Comparison of ENCODE assay signal across 1 cellular context in genomic region chr7:106615808-106616691, GRCh38.
TF ChIP-seq lines count a peak whose summit lies in the region.

No MANE protein-coding gene starts in this region.

TF ChIP-seq in K562, 482 proteins besides CTCF, POLR2A, EP300 and RAD21 (continued from another document and continues in another):
- TF ChIP-seq RERE (CRISPR knock-in tag; IDR thresholded peaks at IDR 0.05; ENCODE audit: borderline replicate concordance) = no peak
- no peak for TF ChIP-seq NR2F6 (CRISPR knock-in tag; IDR thresholded peaks at IDR 0.05)
- TF ChIP-seq ZNF512 (tag; IDR thresholded peaks at IDR 0.05) = peak; percentile 86; the same call in 1 of the 2 replicates
- no peak for TF ChIP-seq ZNF75A (CRISPR knock-in tag; IDR thresholded peaks at IDR 0.05)
- no peak for TF ChIP-seq ZNF239 (CRISPR knock-in tag; IDR thresholded peaks at IDR 0.05)
- TF ChIP-seq ZNF217 (CRISPR knock-in tag; IDR thresholded peaks at IDR 0.05) = no peak
- no peak for TF ChIP-seq U2AF1 (optimal IDR thresholded peaks at IDR 0.05; ENCODE audit: low read depth, low read length)
- no peak for TF ChIP-seq RFX7 (CRISPR knock-in tag; IDR thresholded peaks at IDR 0.05)
- TF ChIP-seq CBFA2T2 (conservative IDR thresholded peaks at IDR 0.05) = peak; percentile 52
- no peak for TF ChIP-seq ZFPM2 (CRISPR knock-in tag; IDR thresholded peaks at IDR 0.05)
- no peak for TF ChIP-seq CBX8 (IDR thresholded peaks at IDR 0.05; ENCODE audit: borderline replicate concordance, extremely low read depth, low read depth, low read length, poor library complexity, severe bottlenecking)
- no peak for TF ChIP-seq CGGBP1 (CRISPR knock-in tag; IDR thresholded peaks at IDR 0.05)
- no peak for TF ChIP-seq SETDB1 (IDR thresholded peaks at IDR 0.05; ENCODE audit: low read length)
- TF ChIP-seq XRCC4 (IDR thresholded peaks at IDR 0.05; ENCODE audit: extremely low read depth, insufficient read depth, insufficient read length) = no peak
- TF ChIP-seq ARHGAP35 (IDR thresholded peaks at IDR 0.05; ENCODE audit: partially characterized antibody) = no peak
- no peak for TF ChIP-seq TARDBP (IDR thresholded peaks at IDR 0.05)
- TF ChIP-seq MED1 (CRISPR knock-in tag; IDR thresholded peaks at IDR 0.05; ENCODE audit: borderline replicate concordance) = no peak
- TF ChIP-seq ADNP (tag; IDR thresholded peaks at IDR 0.05) = 0 out of 2 replicates have a peak, but pooled peaks have one; percentile 39
- TF ChIP-seq GATA2 (CRISPR knock-in tag; IDR thresholded peaks at IDR 0.05) = 0 out of 2 replicates have a peak, but pooled peaks have one; percentile 9
- no peak for TF ChIP-seq CBFB (CRISPR knock-in tag; IDR thresholded peaks at IDR 0.05)
- peak; percentile 49 for TF ChIP-seq ATF7 (IDR thresholded peaks at IDR 0.05)
- no peak for TF ChIP-seq SAP30 (IDR thresholded peaks at IDR 0.05; ENCODE audit: borderline replicate concordance, insufficient read depth, low read depth, low read length, poor library complexity, severe bottlenecking)
- 0 out of 2 replicates have a peak, but pooled peaks have one; percentile 31 for TF ChIP-seq ZNF175 (CRISPR knock-in tag; IDR thresholded peaks at IDR 0.05; ENCODE audit: low read depth)
- no peak for TF ChIP-seq ZNF780A (CRISPR knock-in tag; IDR thresholded peaks at IDR 0.05)
- TF ChIP-seq KAT8 (IDR thresholded peaks at IDR 0.05; ENCODE audit: low read depth) = no peak
- TF ChIP-seq POLR2H (tag; IDR thresholded peaks at IDR 0.05; ENCODE audit: low read depth) = no peak
- no peak for TF ChIP-seq ZNF436 (CRISPR knock-in tag; IDR thresholded peaks at IDR 0.05)
- peak; percentile 60; the same call in 1 of the 2 replicates for TF ChIP-seq NFATC3 (IDR thresholded peaks at IDR 0.05)
- TF ChIP-seq HDAC2 (IDR thresholded peaks at IDR 0.05) = 0 out of 2 replicates have a peak, but pooled peaks have one; percentile 24
- peak; percentile 60 to 96; a peak in 3 of 4 replicates for TF ChIP-seq RCOR1 (IDR thresholded peaks at IDR 0.05; ENCODE audit: borderline replicate concordance in 1 of 2, low read depth in 2 of 2, low read length in 2 of 2)
- TF ChIP-seq CHD2 (IDR thresholded peaks at IDR 0.05; ENCODE audit: low read depth, low read length) = no peak
- peak; percentile 51; the same call in 1 of the 2 replicates for TF ChIP-seq SMARCC2 (IDR thresholded peaks at IDR 0.05; ENCODE audit: low read depth)
- peak; percentile 13; the same call in 1 of the 2 replicates for TF ChIP-seq JUN (IDR thresholded peaks at IDR 0.05; ENCODE audit: borderline replicate concordance, low read depth, low read length)
- TF ChIP-seq JUN (CRISPR knock-in tag; IDR thresholded peaks at IDR 0.05; ENCODE audit: borderline replicate concordance) = no peak
- no peak for TF ChIP-seq HDAC8 (tag; IDR thresholded peaks at IDR 0.05)
- no peak for TF ChIP-seq ID3 (CRISPR knock-in tag; IDR thresholded peaks at IDR 0.05)
- peak; percentile 66; the same call in 1 of the 2 replicates for TF ChIP-seq ID3 (tag; IDR thresholded peaks at IDR 0.05)
- TF ChIP-seq YBX1 (IDR thresholded peaks at IDR 0.05) = no peak
- TF ChIP-seq GTF3C2 (IDR thresholded peaks at IDR 0.05; ENCODE audit: borderline replicate concordance, extremely low read depth, insufficient read length) = no peak
- TF ChIP-seq XRCC5 (IDR thresholded peaks at IDR 0.05; ENCODE audit: low read depth, low read length) = no peak
- no peak for TF ChIP-seq TEAD1 (CRISPR knock-in tag; IDR thresholded peaks at IDR 0.05)
- TF ChIP-seq ARID2 (IDR thresholded peaks at IDR 0.05) = no peak
- TF ChIP-seq ARID3B (CRISPR knock-in tag; IDR thresholded peaks at IDR 0.05; ENCODE audit: borderline replicate concordance) = no peak
- TF ChIP-seq BRD9 (IDR thresholded peaks at IDR 0.05; ENCODE audit: low read depth, partially characterized antibody) = no peak
- peak; percentile 63; the same call in 1 of the 2 replicates for TF ChIP-seq KLF16 (IDR thresholded peaks at IDR 0.05)
- no peak for TF ChIP-seq PYGO2 (tag; IDR thresholded peaks at IDR 0.05)
- no peak for TF ChIP-seq GTF2F1 (IDR thresholded peaks at IDR 0.05; ENCODE audit: low read depth, low read length)
- TF ChIP-seq ZNF79 (CRISPR knock-in tag; IDR thresholded peaks at IDR 0.05; ENCODE audit: low read depth) = no peak
- TF ChIP-seq JUND (IDR thresholded peaks at IDR 0.05; ENCODE audit: borderline replicate concordance, low read depth, low read length) = no peak
- peak; percentile 51; the same call in 1 of the 3 replicates for TF ChIP-seq JUND (tag; IDR thresholded peaks at IDR 0.05; ENCODE audit: borderline replicate concordance, low read depth, low read length)
- TF ChIP-seq ZNF140 (CRISPR knock-in tag; IDR thresholded peaks at IDR 0.05) = no peak
- TF ChIP-seq ZNF740 (CRISPR knock-in tag; IDR thresholded peaks at IDR 0.05) = no peak
- TF ChIP-seq ZNF740 (tag; IDR thresholded peaks at IDR 0.05) = no peak
- TF ChIP-seq HMGXB4 (CRISPR knock-in tag; IDR thresholded peaks at IDR 0.05) = no peak
- no peak for TF ChIP-seq ZNF212 (CRISPR knock-in tag; IDR thresholded peaks at IDR 0.05)
- TF ChIP-seq POLR3G (IDR thresholded peaks at IDR 0.05; ENCODE audit: extremely low read depth, insufficient read length, insufficient replicate concordance) = no peak
- no peak for TF ChIP-seq ZNF146 (CRISPR knock-in tag; IDR thresholded peaks at IDR 0.05; ENCODE audit: unreplicated experiment)
- TF ChIP-seq ZBTB7A (IDR thresholded peaks at IDR 0.05; ENCODE audit: borderline replicate concordance, control insufficient read depth, low read depth, low read length) = no peak
- TF ChIP-seq TOE1 (IDR thresholded peaks at IDR 0.05; ENCODE audit: borderline replicate concordance) = peak; percentile 76
- TF ChIP-seq TOE1 (CRISPR knock-in tag; IDR thresholded peaks at IDR 0.05; ENCODE audit: borderline replicate concordance, low read depth) = no peak
- TF ChIP-seq ESRRA (IDR thresholded peaks at IDR 0.05; ENCODE audit: borderline replicate concordance, low read depth) = no peak
